Comparison of ENCODE assay signal across 17 cellular contexts in the genomic region with DNA sequence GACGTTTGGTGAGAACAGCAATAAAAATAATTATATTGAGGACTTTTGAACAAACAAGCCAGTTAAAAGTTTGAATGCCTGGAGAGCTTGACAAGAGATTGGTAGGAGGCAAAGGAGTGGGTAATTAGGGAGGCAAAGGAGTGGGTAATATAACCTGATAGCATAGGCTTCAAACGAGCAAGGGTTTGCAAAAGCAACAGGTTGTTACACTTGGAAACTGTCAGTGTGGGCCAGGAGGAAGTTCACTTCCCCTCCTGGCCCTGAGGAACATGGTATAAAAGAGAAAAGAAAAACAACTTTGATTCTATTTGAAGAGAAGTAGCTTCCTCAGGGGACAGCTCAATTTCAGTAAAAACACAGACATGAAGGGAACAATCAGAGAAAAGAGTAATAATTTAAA.
DNase-seq lines count a peak whose midpoint lies in the region; ATAC-seq, FAIRE-seq and TF ChIP-seq lines count a peak whose summit lies in the region.
"Had no signal": no experiment of that assay in that cellular context is flagged by ENCODE, and none has a peak within 500 bp of the region (broad histone marks: within the 10 kb centered on the region; RNA-seq: fewer than 3 reads in every experiment).

No MANE protein-coding gene starts in this region.

- POLR2A ChIA-PET in endothelial cell of umbilical vein (lab: Charles Lee): no interaction called here
- POLR2A ChIA-PET in HEK293T (lab: Yijun Ruan, JAX): no interaction called here

- H4K20me1 ChIP-seq in endothelial cell of umbilical vein (replicated peaks; ENCODE audit: control insufficient read depth, extremely low read depth, insufficient read depth, low read length): no peaks in the 10 kb centered on the region

- no peaks in the 10 kb centered on the region for H3K9me3 ChIP-seq in endothelial cell of umbilical vein (replicated peaks; ENCODE audit: control insufficient read depth, insufficient read depth, low read length)

- H3K79me2 ChIP-seq in endothelial cell of umbilical vein (ENCODE audit: control insufficient read depth, insufficient read depth, low read length): no peaks in the 10 kb centered on the region

- H3K9me1 ChIP-seq in endothelial cell of umbilical vein (replicated peaks; ENCODE audit: control insufficient read depth, extremely low read depth, insufficient read depth, low read length): no peaks in the 10 kb centered on the region

- intact Hi-C loops in endothelial cell of umbilical vein (cut with micrococcal nuclease): no loop called here

- TF ChIP-seq CTCF in endothelial cell of umbilical vein (IDR thresholded peaks at IDR 0.05; ENCODE audit: extremely low read depth in 1 of 2, insufficient read depth in 1 of 2, low read depth in 1 of 2, low read length in 2 of 2): no peak

- no peak overlapping the region for H3K4me3 ChIP-seq in endothelial cell of umbilical vein (replicated peaks in 1 of 3; ENCODE audit: insufficient read depth in 1 of 3, low read depth in 1 of 3, low read length in 3 of 3)

- H3K4me1 ChIP-seq in endothelial cell of umbilical vein (ENCODE audit: control insufficient read depth, extremely low read depth, insufficient read depth, low read length): no peaks in the 10 kb centered on the region

- H3K36me3 ChIP-seq in endothelial cell of umbilical vein (ENCODE audit: control insufficient read depth in 2 of 2, extremely low read depth in 1 of 2, insufficient read depth in 2 of 2, low read length in 2 of 2): no peaks in the 10 kb centered on the region

- H3K27me3 ChIP-seq in endothelial cell of umbilical vein (ENCODE audit: control insufficient read depth in 2 of 2, insufficient read depth in 2 of 2, low read length in 2 of 2): no peaks in the 10 kb centered on the region

- H3K27ac Mint-ChIP-seq in activated naive CD4-positive, alpha-beta T cell treated with anti-CD3 and anti-CD28 coated beads, Interleukin-2, amount 50 U/mL, for 24 hours: peak overlapping the region; percentile 8
- H3K27ac Mint-ChIP-seq: CD4-positive, alpha-beta T cell had no signal

- H3K9me3 Mint-ChIP-seq in activated naive CD4-positive, alpha-beta T cell treated with anti-CD3 and anti-CD28 coated beads, Interleukin-2, amount 50 U/mL, for 24 hours: no peaks in the 10 kb centered on the region
- H3K9me3 Mint-ChIP-seq: CD4-positive, alpha-beta T cell had no signal

- no peak for DNase-seq in activated naive CD4-positive, alpha-beta T cell treated with Interleukin-2 at 50 U/mL for 16 hours
- DNase-seq in NCI-H1417 treated with DMSO at 0.1 percent for 48 hours (lab: John Stamatoyannopoulos, UW) (peak; percentile 52), endothelial cell of umbilical vein (ENCODE audit: low read depth, low spot score) (peak; percentile 28), COLO829 (ENCODE audit: low spot score) (no peak), HEK293T (ENCODE audit: extremely low spot score) (no peak)
- DNase-seq: ACHN; AML-193; Calu3; CD4-positive, alpha-beta T cell; DND-41; HCEC 1CT; NCI-H1694; NCI-H2171; SIG-M5; T-helper 2 cell had no signal

- no peak overlapping the region for H3K9ac ChIP-seq in endothelial cell of umbilical vein (replicated peaks; ENCODE audit: extremely low read depth, insufficient read depth, low read length)

- H3K4me3 Mint-ChIP-seq in activated naive CD4-positive, alpha-beta T cell treated with anti-CD3 and anti-CD28 coated beads, Interleukin-2, amount 50 U/mL, for 24 hours: no peak overlapping the region
- H3K4me3 Mint-ChIP-seq: CD4-positive, alpha-beta T cell had no signal

- no peak overlapping the region for H3K27ac ChIP-seq in endothelial cell of umbilical vein (ENCODE audit: insufficient read depth, low read depth, low read length)

- no peak overlapping the region for H3K4me2 ChIP-seq in endothelial cell of umbilical vein (ENCODE audit: insufficient read depth, low read length)

- no peak for FAIRE-seq in endothelial cell of umbilical vein (lab: Jason Lieb, UNC)

- H3K27me3 Mint-ChIP-seq in activated naive CD4-positive, alpha-beta T cell treated with anti-CD3 and anti-CD28 coated beads, Interleukin-2, amount 50 U/mL, for 24 hours: no peaks in the 10 kb centered on the region
- H3K27me3 Mint-ChIP-seq: CD4-positive, alpha-beta T cell had no signal

- H3K4me1 Mint-ChIP-seq in activated naive CD4-positive, alpha-beta T cell treated with anti-CD3 and anti-CD28 coated beads, Interleukin-2, amount 50 U/mL, for 24 hours: no peaks in the 10 kb centered on the region

- no peaks in the 10 kb centered on the region for H3K36me3 Mint-ChIP-seq in activated naive CD4-positive, alpha-beta T cell treated with anti-CD3 and anti-CD28 coated beads, Interleukin-2, amount 50 U/mL, for 24 hours

- TF ChIP-seq POLR2A in endothelial cell of umbilical vein (IDR thresholded peaks at IDR 0.05; ENCODE audit: low read depth, low read length): no peak

- CTCF ChIA-PET in endothelial cell of umbilical vein (lab: Charles Lee): interaction anchor here (1.0 to 1.5 kb wide), 4 partner anchors 9 to 38 kb away, joined by 3 to 9 read pairs (median 4); no protein-coding TSS in a partner anchor
- CTCF ChIA-PET in HEK293T (lab: Yijun Ruan, JAX): interaction anchor here (1.9 kb wide), 1 partner anchor 21 kb away, joined by 6 read pairs; no protein-coding TSS in a partner anchor

- no peak overlapping the region for H2AFZ ChIP-seq in endothelial cell of umbilical vein (ENCODE audit: low read depth, low read length)

- no TSS peak for BruUV-seq in endothelial cell of umbilical vein (replicated peaks; lab: Mats Ljungman, UMichigan)

- no peak for ATAC-seq in HG02870 (IDR thresholded peaks at IDR 0.05; ENCODE audit: unreplicated experiment)

- dilution Hi-C loops in endothelial cell of umbilical vein (cut with MboI; ENCODE audit: extremely low pct_ligation_motif_present, low sequenced_read_pairs): no loop called here

TF ChIP-seq in endothelial cell of umbilical vein, 7 proteins besides CTCF, POLR2A, EP300 and RAD21:
- no peak for TF ChIP-seq MYC (IDR thresholded peaks at IDR 0.05; ENCODE audit: low read depth, low read length)
- TF ChIP-seq GATA2 (IDR thresholded peaks at IDR 0.05; ENCODE audit: insufficient read depth, insufficient read length, low read depth, low read length): no peak
- no peak for TF ChIP-seq EZH2 (IDR thresholded peaks at IDR 0.05; ENCODE audit: borderline replicate concordance, low read depth, low read length, severe bottlenecking)
- TF ChIP-seq FOS (IDR thresholded peaks at IDR 0.05; ENCODE audit: borderline replicate concordance, insufficient read depth, low read length): no peak
- no peak for TF ChIP-seq POLR2AphosphoS5 (IDR thresholded peaks at IDR 0.05; ENCODE audit: insufficient read depth, low read depth, low read length)
- TF ChIP-seq JUN (IDR thresholded peaks at IDR 0.05; ENCODE audit: borderline replicate concordance, insufficient read depth, insufficient read length, low read depth): no peak
- TF ChIP-seq MAX (IDR thresholded peaks at IDR 0.05; ENCODE audit: insufficient read depth, insufficient read length): no peak
TF ChIP-seq in endothelial cell of umbilical vein: peak in this region for 0.

TF ChIP-seq in HEK293T, 16 proteins besides CTCF, POLR2A, EP300 and RAD21:
- TF ChIP-seq ZNF384 (IDR thresholded peaks at IDR 0.05) (no peak), SP1 (IDR thresholded peaks at IDR 0.05) (no peak), FOXK2 (IDR thresholded peaks at IDR 0.05) (no peak), FOXM1 (IDR thresholded peaks at IDR 0.05; ENCODE audit: borderline replicate concordance) (no peak), L3MBTL2 (conservative IDR thresholded peaks at IDR 0.05) (no peak), LEF1 (IDR thresholded peaks at IDR 0.05; ENCODE audit: borderline replicate concordance) (no peak), CTBP1 (IDR thresholded peaks at IDR 0.05; ENCODE audit: borderline replicate concordance) (no peak), ELF4 (IDR thresholded peaks at IDR 0.05) (no peak), SUZ12 (IDR thresholded peaks at IDR 0.05) (no peak), FOXA1 (IDR thresholded peaks at IDR 0.05) (no peak), HDGF (IDR thresholded peaks at IDR 0.05; ENCODE audit: borderline replicate concordance) (no peak), BHLHE40 (IDR thresholded peaks at IDR 0.05; ENCODE audit: borderline replicate concordance) (no peak), NFRKB (IDR thresholded peaks at IDR 0.05) (no peak)

Comparison
In these comparisons a context has a peak if more than half of its experiments do, and no peak if none do; other contexts are left out.
1. DNase-seq: peak in NCI-H1417 treated with DMSO at 0.1 percent for 48 hours (single experiment) and endothelial cell of umbilical vein (single experiment); none in activated naive CD4-positive, alpha-beta T cell treated with Interleukin-2 at 50 U/mL for 16 hours (single experiment), COLO829 (single experiment) and HEK293T (single experiment).